Comparison of ENCODE assay signal across 14 cellular contexts in genomic region chr19:13629687-13630357, GRCh38.
A peak's percentile ranks its signal among the peaks of the same experiment; 100 is the strongest.
DNase-seq lines count a peak whose midpoint lies in the region; ATAC-seq and TF ChIP-seq lines count a peak whose summit lies in the region.
"Had no signal": no experiment of that assay in that cellular context is flagged by ENCODE, and none has a peak within 500 bp of the region (broad histone marks: within the 10 kb centered on the region; RNA-seq: fewer than 3 reads in every experiment).

No MANE protein-coding gene starts in this region.

- H3K27ac ChIP-seq in AG04450 (ENCODE audit: low read depth, low read length): peak overlapping the region; percentile 77

- H3K9me3 ChIP-seq in AG04450 (ENCODE audit: control insufficient read depth, insufficient read depth, low read length): peaks cover 14% of the 10 kb centered on the region

- H3K27me3 ChIP-seq in AG04450 (ENCODE audit: control insufficient read depth, insufficient read depth, low read length): no peaks in the 10 kb centered on the region

- POLR2A ChIA-PET in AG04450 (lab: Yijun Ruan, JAX): interaction anchor here (0.7 kb wide), 1 partner anchor 112 kb away, joined by 7 read pairs; no protein-coding TSS in a partner anchor

- H3K4me3 ChIP-seq in AG04450 (ENCODE audit: low read depth, low read length) (no peak overlapping the region), fibroblast of the aortic adventitia (ENCODE audit: low read depth, low read length) (no peak overlapping the region)
- H3K4me3 ChIP-seq: GM12878 had no signal

- no peak for DNase-seq in AG04450 (ENCODE audit: low read depth, low spot score)
- peak; percentile 88 for DNase-seq in EH (ENCODE audit: low read depth)
- peak; percentile 90 for DNase-seq in RKO (ENCODE audit: low spot score)
- DNase-seq in fibroblast of the aortic adventitia (ENCODE audit: low read depth): peak; percentile 57
- DNase-seq in NCI-H226: no peak
- no peak for DNase-seq in NCI-H345 treated with DMSO at 0.1 percent for 48 hours (lab: John Stamatoyannopoulos, UW; ENCODE audit: unreplicated experiment)
- DNase-seq: activated CD4-positive, alpha-beta T cell treated with anti-CD3 and anti-CD28 coated beads, Interleukin-2, amount 50 U/mL, for 4 hours; GOT3; kidney glomerular epithelial cell; NCI-H2081; NK-92 treated with Interleukin-12 subunit alpha and Interleukin-12 subunit beta, amount 100 ng/mL, for 24 hours; retina had no signal

- CTCF ChIA-PET in AG04450 (lab: Charles Lee): interaction anchor here (0.6 kb wide), 1 partner anchor 536 kb away, joined by 4 read pairs; no protein-coding TSS in a partner anchor

- TF ChIP-seq CTCF in AG04450 (IDR thresholded peaks at IDR 0.05; ENCODE audit: low read depth, low read length) (no peak), fibroblast of the aortic adventitia (IDR thresholded peaks at IDR 0.05; ENCODE audit: insufficient read depth, low read length) (no peak)

- no peak for ATAC-seq in HG02973 (IDR thresholded peaks at IDR 0.05; ENCODE audit: unreplicated experiment)
- ATAC-seq: GM12878 had no signal

Comparison
In these comparisons a context has a peak if more than half of its experiments do, and no peak if none do; other contexts are left out.
1. DNase-seq: peak in EH (single experiment), RKO (single experiment) and fibroblast of the aortic adventitia (single experiment); none in AG04450 (single experiment), NCI-H226 (single experiment) and NCI-H345 treated with DMSO at 0.1 percent for 48 hours (single experiment).